18 cellular contexts compared by ENCODE assay signal in genomic region chr1:185541861-185542260, GRCh38.
DNase-seq lines count a peak whose midpoint lies in the region; ATAC-seq and TF ChIP-seq lines count a peak whose summit lies in the region.
"Had no signal": no experiment of that assay in that cellular context is flagged by ENCODE, and none has a peak within 500 bp of the region (broad histone marks: within the 10 kb centered on the region; RNA-seq: fewer than 3 reads in every experiment).

No MANE protein-coding gene starts in this region.

- no peaks in the 10 kb centered on the region for H4K20me1 ChIP-seq in PC-9 (ENCODE audit: insufficient read depth)
- H4K20me1 ChIP-seq: BLaER1 had no signal

- peaks cover 7% of the 10 kb centered on the region for H3K9me3 Mint-ChIP-seq in osteocyte (ENCODE audit: unreplicated experiment)
- H3K9me3 Mint-ChIP-seq in endodermal cell: peaks cover 24% of the 10 kb centered on the region

- no peak overlapping the region for H3K4me3 ChIP-seq in PC-9
- no peak overlapping the region for H3K4me3 ChIP-seq in endodermal cell (ENCODE audit: low read length)
- H3K4me3 ChIP-seq: BLaER1, pancreas, upper lobe of right lung had no signal

- CTCF ChIA-PET in PC-9 (lab: Charles Lee): no interaction called here

- H3K36me3 Mint-ChIP-seq in osteocyte (ENCODE audit: unreplicated experiment): no peaks in the 10 kb centered on the region
- H3K36me3 Mint-ChIP-seq in endodermal cell (ENCODE audit: low read depth): no peaks in the 10 kb centered on the region

- POLR2A ChIA-PET in PC-9 (lab: Charles Lee; ENCODE audit: unreplicated experiment): interaction anchor here (0.5 kb wide), 1 partner anchor 132 kb away, joined by 4 read pairs; no protein-coding TSS in a partner anchor

- H3K9ac ChIP-seq in endodermal cell (ENCODE audit: extremely low read depth, low read length, poor library complexity, severe bottlenecking): no peak overlapping the region
- H3K9ac ChIP-seq: BLaER1, KMS-11 had no signal

- no peaks in the 10 kb centered on the region for H3K36me3 ChIP-seq in PC-9 (ENCODE audit: low read depth)
- no peaks in the 10 kb centered on the region for H3K36me3 ChIP-seq in endodermal cell (ENCODE audit: control insufficient read depth, insufficient read depth, low read length)
- H3K36me3 ChIP-seq: BLaER1, pancreas, upper lobe of right lung had no signal

- in situ Hi-C loops in Caki2 (cut with HindIII; ENCODE audit: low pct_unique_long_range_greater_than_20kb, low sequenced_read_pairs): no loop called here

- no peak for TF ChIP-seq CTCF in PC-9 (conservative IDR thresholded peaks at IDR 0.05)
- no peak for TF ChIP-seq CTCF in osteocyte (IDR thresholded peaks at IDR 0.05)
- TF ChIP-seq CTCF in endodermal cell (conservative IDR thresholded peaks at IDR 0.05): no peak

- H3K4me1 ChIP-seq in PC-9 (replicated peaks; ENCODE audit: insufficient read depth) (no peaks in the 10 kb centered on the region), endodermal cell (ENCODE audit: control insufficient read depth, insufficient read depth, low read length) (no peaks in the 10 kb centered on the region)
- H3K4me1 ChIP-seq: BLaER1, pancreas, upper lobe of right lung had no signal

- no peaks in the 10 kb centered on the region for H3F3A ChIP-seq in PC-9 (ENCODE audit: insufficient read depth, low read depth)

- peak overlapping the region; percentile 66 for H3K27ac Mint-ChIP-seq in osteocyte (ENCODE audit: unreplicated experiment)
- no peak overlapping the region for H3K27ac Mint-ChIP-seq in endodermal cell
- H3K27ac Mint-ChIP-seq: WTC11 had no signal

- H3K27me3 Mint-ChIP-seq in osteocyte (ENCODE audit: unreplicated experiment): no peaks in the 10 kb centered on the region
- no peaks in the 10 kb centered on the region for H3K27me3 Mint-ChIP-seq in endodermal cell (ENCODE audit: insufficient read depth)

- H3K4me3 Mint-ChIP-seq in osteocyte (ENCODE audit: unreplicated experiment) (no peak overlapping the region), endodermal cell (no peak overlapping the region)
- H3K4me3 Mint-ChIP-seq: WTC11 had no signal

- H3K27me3 ChIP-seq in PC-9 (ENCODE audit: insufficient read depth, low read depth) (no peaks in the 10 kb centered on the region), endodermal cell (ENCODE audit: control insufficient read depth, insufficient read depth, low read length, poor library complexity, severe bottlenecking) (no peaks in the 10 kb centered on the region)
- H3K27me3 ChIP-seq: BLaER1, pancreas, upper lobe of right lung had no signal

- H3K9me3 ChIP-seq in PC-9 (ENCODE audit: insufficient read depth, low read depth) (no peaks in the 10 kb centered on the region), endodermal cell (ENCODE audit: control insufficient read depth, low read length) (peaks cover 12% of the 10 kb centered on the region)
- H3K9me3 ChIP-seq: BLaER1, pancreas, upper lobe of right lung had no signal

- DNase-seq in Caki2 (ENCODE audit: low read depth) (peak; percentile 61), PC-9 (no peak), fibroblast of gingiva (ENCODE audit: low read depth) (peak; percentile 46), osteocyte (ENCODE audit: extremely low spot score, unreplicated experiment) (no peak), endodermal cell (no peak), NK-92 (lab: John Stamatoyannopoulos, UW; ENCODE audit: unreplicated experiment) (no peak), mesenteric fat pad (ENCODE audit: low spot score) (no peak)
- DNase-seq: activated naive CD4-positive, alpha-beta T cell treated with anti-CD3 and anti-CD28 coated beads, Interleukin-2, amount 50 U/mL, for 16 hours; caudate nucleus; NCI-H1436; NCI-H510A treated with DMSO at 0.1 percent for 48 hours; pancreas; stimulated activated naive CD4-positive, alpha-beta T cell; upper lobe of right lung had no signal

- H3K4me1 Mint-ChIP-seq in osteocyte (ENCODE audit: unreplicated experiment): peaks cover 15% of the 10 kb centered on the region
- peaks cover 9% of the 10 kb centered on the region for H3K4me1 Mint-ChIP-seq in endodermal cell

- ATAC-seq in HG02623 (IDR thresholded peaks at IDR 0.05; ENCODE audit: unreplicated experiment): no peak
- ATAC-seq: pancreas, upper lobe of right lung, WTC11 had no signal

- WGBS in endodermal cell (ENCODE audit: insufficient coverage in 1 of 2, insufficient read length in 1 of 2), 2 experiments: 100% methylated on average over 1 of the region's 1 CpG; no CpG with 5 or more reads in 1 of the 2 experiments

- no peak overlapping the region for H3K4me2 ChIP-seq in PC-9
- H3K4me2 ChIP-seq: BLaER1, KMS-11 had no signal

- no TSS peak for BruUV-seq in PC-9 (replicated peaks; lab: Mats Ljungman, UMichigan)

- H2AFZ ChIP-seq in PC-9: 0 out of 2 replicates have a peak overlapping the region, but pooled peaks have one; percentile 35

- intact Hi-C loops in PC-9 (cut with micrococcal nuclease; ENCODE audit: unreplicated experiment): no loop called here

- no peaks in the 10 kb centered on the region for H3K79me2 ChIP-seq in PC-9 (ENCODE audit: low read depth)

- H3K27ac ChIP-seq in PC-9 (no peak overlapping the region), endodermal cell (ENCODE audit: low read depth, low read length) (no peak overlapping the region)
- H3K27ac ChIP-seq: BLaER1, KMS-11, pancreas, upper lobe of right lung had no signal

- H3K9me2 ChIP-seq in PC-9 (ENCODE audit: insufficient read depth): no peaks in the 10 kb centered on the region

Comparison
In these comparisons a context has a peak if more than half of its experiments do, and no peak if none do; other contexts are left out.
1. DNase-seq: peak in Caki2 (single experiment) and fibroblast of gingiva (single experiment); none in PC-9 (0 of 2), osteocyte (single experiment), endodermal cell (single experiment), NK-92 (single experiment) and mesenteric fat pad (single experiment).